23 cellular contexts compared by ENCODE assay signal in genomic region chr7:98774893-98775292, GRCh38.
"Had no signal": no experiment of that assay in that cellular context is flagged by ENCODE, and none has a peak within 500 bp of the region (broad histone marks: within the 10 kb centered on the region; RNA-seq: fewer than 3 reads in every experiment).

No MANE protein-coding gene starts in this region.

- H3K36me3 Mint-ChIP-seq: activated CD8-positive, alpha-beta memory T cell treated with anti-CD3 and anti-CD28 coated beads, Interleukin-2, amount 10 ng/mL, durations not matched to agents 7 days and 5 days; activated naive CD4-positive, alpha-beta T cell treated with anti-CD3 and anti-CD28 coated beads, Interleukin-2, amount 50 U/mL, for 24 hours; T-cell had no signal

- ATAC-seq: activated CD8-positive, alpha-beta memory T cell treated with anti-CD3 and anti-CD28 coated beads, Interleukin-2, amount 10 ng/mL, durations not matched to agents 7 days and 5 days; T-cell had no signal

- H3K9me3 Mint-ChIP-seq: activated B cell treated with CpG ODN at 0.5 μM for 24 hours; activated CD4-positive, alpha-beta T cell treated with anti-CD3 and anti-CD28 coated beads, Interleukin-2, amount 10 ng/mL, durations not matched to agents 24 days and 14 days; activated naive CD4-positive, alpha-beta T cell treated with anti-CD3 and anti-CD28 coated beads, Interleukin-2, amount 50 U/mL, for 24 hours; activated T-cell treated with anti-CD3 and anti-CD28 coated beads, Interleukin-2, amount 50 U/mL, for 24 hours; activated T-helper 1 cell treated with anti-CD3 and anti-CD28 coated beads, Interleukin-12 subunit alpha, Interleukin-12 subunit beta, Interleukin-2, Interleukin-4 antibody, amounts not matched to agents 30 ng/mL and 10 ng/mL and 1 ng/mL, durations not matched to agents 14 hours and 24 hours and 36 hours; T-cell had no signal

- DNase-seq: activated B cell treated with CpG ODN at 0.5 μM for 24 hours; activated CD4-positive, alpha-beta T cell treated with anti-CD3 and anti-CD28 coated beads for 1 hour; activated CD4-positive, alpha-beta T cell treated with anti-CD3 and anti-CD28 coated beads, Interleukin-2, amount 10 ng/mL, durations not matched to agents 24 days and 14 days; activated CD4-positive, alpha-beta T cell treated with anti-CD3 and anti-CD28 coated beads, Interleukin-2, amount 50 U/mL, for 48 hours; activated CD8-positive, alpha-beta memory T cell treated with anti-CD3 and anti-CD28 coated beads, Interleukin-2, amount 10 ng/mL, durations not matched to agents 7 days and 5 days; activated effector memory CD4-positive, alpha-beta T cell treated with Interleukin-2 at 50 U/mL for 16 hours; activated naive CD4-positive, alpha-beta T cell; activated T-cell treated with anti-CD3 and anti-CD28 coated beads, Interleukin-2, amount 50 U/mL, for 24 hours; aorta; caudate nucleus; KG1; NCI-H1048; NCI-H146; NCI-H2029; NCI-H446; NCI-H526; PC-9; SHP77 treated with DMSO at 0.1 percent for 48 hours; T-cell; T-helper 2 cell; T1000 had no signal

- H3K27me3 Mint-ChIP-seq: activated CD4-positive, alpha-beta T cell treated with anti-CD3 and anti-CD28 coated beads, Interleukin-2, amount 10 ng/mL, durations not matched to agents 24 days and 14 days had no signal

- H3K4me3 Mint-ChIP-seq: activated B cell treated with CpG ODN at 0.5 μM for 24 hours; activated CD4-positive, alpha-beta T cell treated with anti-CD3 and anti-CD28 coated beads, Interleukin-2, amount 10 ng/mL, durations not matched to agents 24 days and 14 days; activated CD8-positive, alpha-beta memory T cell treated with anti-CD3 and anti-CD28 coated beads, Interleukin-2, amount 10 ng/mL, durations not matched to agents 7 days and 5 days; activated naive CD4-positive, alpha-beta T cell treated with anti-CD3 and anti-CD28 coated beads, Interleukin-2, amount 50 U/mL, for 24 hours; activated T-cell treated with anti-CD3 and anti-CD28 coated beads, Interleukin-2, amount 50 U/mL, for 24 hours; activated T-helper 1 cell treated with anti-CD3 and anti-CD28 coated beads, Interleukin-12 subunit alpha, Interleukin-12 subunit beta, Interleukin-2, Interleukin-4 antibody, amounts not matched to agents 30 ng/mL and 10 ng/mL and 1 ng/mL, durations not matched to agents 14 hours and 24 hours and 36 hours; T-cell had no signal

- H3K27ac Mint-ChIP-seq: activated B cell treated with CpG ODN at 0.5 μM for 24 hours; activated CD4-positive, alpha-beta T cell treated with anti-CD3 and anti-CD28 coated beads, Interleukin-2, amount 10 ng/mL, durations not matched to agents 24 days and 14 days; activated CD8-positive, alpha-beta memory T cell treated with anti-CD3 and anti-CD28 coated beads, Interleukin-2, amount 10 ng/mL, durations not matched to agents 7 days and 5 days; activated naive CD4-positive, alpha-beta T cell treated with anti-CD3 and anti-CD28 coated beads, Interleukin-2, amount 50 U/mL, for 24 hours; activated T-cell treated with anti-CD3 and anti-CD28 coated beads, Interleukin-2, amount 50 U/mL, for 24 hours; activated T-helper 1 cell treated with anti-CD3 and anti-CD28 coated beads, Interleukin-12 subunit alpha, Interleukin-12 subunit beta, Interleukin-2, Interleukin-4 antibody, amounts not matched to agents 30 ng/mL and 10 ng/mL and 1 ng/mL, durations not matched to agents 14 hours and 24 hours and 36 hours; T-cell had no signal

- H3K4me1 Mint-ChIP-seq: activated CD4-positive, alpha-beta T cell treated with anti-CD3 and anti-CD28 coated beads, Interleukin-2, amount 10 ng/mL, durations not matched to agents 24 days and 14 days; activated CD8-positive, alpha-beta memory T cell treated with anti-CD3 and anti-CD28 coated beads, Interleukin-2, amount 10 ng/mL, durations not matched to agents 7 days and 5 days had no signal
